In the genomic region with DNA sequence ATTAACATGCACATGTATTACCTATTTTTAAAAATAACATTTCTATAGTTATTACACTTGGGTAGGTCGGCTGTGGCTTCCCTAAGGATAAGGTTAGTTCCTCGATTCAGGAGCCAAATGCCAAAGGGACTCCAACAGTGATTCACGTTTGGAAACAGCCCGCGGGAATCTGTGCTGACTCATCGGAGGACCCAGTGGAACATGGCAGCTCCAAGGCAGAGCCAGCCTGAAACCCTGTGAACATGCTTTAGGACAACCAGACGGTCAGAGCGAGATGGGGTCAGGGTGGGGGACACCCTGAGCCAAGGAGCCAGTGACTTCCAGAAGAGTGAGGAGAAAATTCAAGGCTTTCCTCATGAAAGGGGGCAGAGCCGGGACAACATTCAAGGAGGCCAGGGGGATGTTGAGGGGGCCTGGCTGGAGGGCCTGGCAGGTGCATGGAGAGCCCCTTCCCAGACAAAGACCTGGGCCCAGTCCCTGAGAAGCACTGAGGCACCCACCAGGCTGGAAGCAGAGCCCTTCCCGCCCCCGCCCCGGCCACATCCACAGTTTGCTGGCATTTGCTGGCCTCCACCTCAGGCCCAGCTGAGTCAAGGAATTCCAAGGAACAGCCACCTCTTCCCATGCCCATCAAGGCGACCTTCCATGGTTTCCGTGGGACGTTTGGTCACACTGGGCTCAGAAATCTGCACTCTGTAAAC, we compare ENCODE assay signal across 9 cellular contexts.
DNase-seq lines count a peak whose midpoint lies in the region; ATAC-seq and TF ChIP-seq lines count a peak whose summit lies in the region.
"Had no signal": no experiment of that assay in that cellular context is flagged by ENCODE, and none has a peak within 500 bp of the region (broad histone marks: within the 10 kb centered on the region; RNA-seq: fewer than 3 reads in every experiment).

No MANE protein-coding gene starts in this region.

- no peaks in the 10 kb centered on the region for H3K4me1 ChIP-seq in Peyer's patch
- peaks cover 19 to 32% (median 27%) of the 10 kb centered on the region in 4 donors for H3K4me1 ChIP-seq in esophagus muscularis mucosa
- H3K4me1 ChIP-seq in mucosa of rectum (ENCODE audit: control insufficient read depth in 2 of 2, insufficient read depth in 2 of 2, low read length in 2 of 2), result peaks cover 0 to 5% of the 10 kb centered on the region in 2 donors
- H3K4me1 ChIP-seq in aorta (ENCODE audit: control insufficient read depth in 1 of 2, insufficient read depth in 2 of 2, low read length in 2 of 2), result peaks cover 0 to 1% of the 10 kb centered on the region in 2 donors

- H3K4me3 ChIP-seq in Peyer's patch, result no peak overlapping the region
- H3K4me3 ChIP-seq in esophagus muscularis mucosa, result no peak overlapping the region
- H3K4me3 ChIP-seq in mucosa of rectum (ENCODE audit: low read length in 2 of 2), result no peak overlapping the region
- no peak overlapping the region for H3K4me3 ChIP-seq in aorta (ENCODE audit: low read length in 2 of 2)
- H3K4me3 ChIP-seq in WERI-Rb-1 (ENCODE audit: low read depth, low read length), result no peak overlapping the region

- TF ChIP-seq CTCF in Peyer's patch (IDR thresholded peaks at IDR 0.05) (no peak), esophagus muscularis mucosa (IDR thresholded peaks at IDR 0.05) (no peak), WERI-Rb-1 (IDR thresholded peaks at IDR 0.05; ENCODE audit: low read depth, low read length) (no peak)

- H3K9ac ChIP-seq in mucosa of rectum (ENCODE audit: low read depth in 1 of 2, low read length in 2 of 2), result no peak overlapping the region

- DNase-seq in Peyer's patch, result no peak
- DNase-seq in esophagus muscularis mucosa (ENCODE audit: extremely low spot score), result no peak
- DNase-seq in aorta, result peak; percentile 85 to 92
- DNase-seq in WERI-Rb-1, result no peak
- no peak for DNase-seq in medulla oblongata (ENCODE audit: extremely low spot score)
- DNase-seq in NCI-H1092 treated with DMSO at 0.1 percent for 48 hours (lab: John Stamatoyannopoulos, UW), result no peak
- DNase-seq: activated CD8-positive, alpha-beta memory T cell treated with anti-CD3 and anti-CD28 coated beads for 24 hours; NCI-H748 treated with DMSO at 0.1 percent for 48 hours had no signal

- intact Hi-C loops in esophagus muscularis mucosa (cut with DNase I) (no loop called here), aorta (cut with DNase I) (loop anchor here in 1 of 2 donors (5.0 kb wide), 2 partner anchors 38 to 153 kb away; partner anchors contain the start of gene RRBP1)

- H3K36me3 ChIP-seq in Peyer's patch (no peaks in the 10 kb centered on the region), esophagus muscularis mucosa (no peaks in the 10 kb centered on the region), mucosa of rectum (ENCODE audit: control insufficient read depth in 2 of 2, insufficient read depth in 2 of 2, low read length in 2 of 2) (no peaks in the 10 kb centered on the region), aorta (ENCODE audit: control insufficient read depth in 1 of 2, insufficient read depth in 2 of 2, low read length in 1 of 2) (no peaks in the 10 kb centered on the region), WERI-Rb-1 (no peaks in the 10 kb centered on the region)

- WGBS in esophagus muscularis mucosa, result 50% methylated on average over 12 of the region's 15 CpGs
- 19 to 28% methylated on average over 15 of the region's 15 CpGs for WGBS in aorta, 2 donors

- H3K9me3 ChIP-seq in Peyer's patch (no peaks in the 10 kb centered on the region), esophagus muscularis mucosa (no peaks in the 10 kb centered on the region), mucosa of rectum (ENCODE audit: control insufficient read depth in 2 of 2, low read length in 2 of 2) (no peaks in the 10 kb centered on the region), aorta (ENCODE audit: control insufficient read depth, low read length) (no peaks in the 10 kb centered on the region), WERI-Rb-1 (ENCODE audit: severe bottlenecking) (peaks cover 2% of the 10 kb centered on the region)

- TF ChIP-seq POLR2A in Peyer's patch (IDR thresholded peaks at IDR 0.05), result no peak
- no peak for TF ChIP-seq POLR2A in esophagus muscularis mucosa (IDR thresholded peaks at IDR 0.05; ENCODE audit: low read depth)

- H3K27ac ChIP-seq in Peyer's patch, result peak overlapping the region; percentile 57 to 82 (median 72)
- peak overlapping the region; percentile 72 to 82 (median 72) for H3K27ac ChIP-seq in esophagus muscularis mucosa (replicated peaks in 1 of 4)
- peak overlapping the region; percentile 67 to 70 for H3K27ac ChIP-seq in mucosa of rectum (ENCODE audit: low read depth in 2 of 2, low read length in 2 of 2)
- H3K27ac ChIP-seq in aorta (ENCODE audit: low read depth in 1 of 2, low read length in 2 of 2), result peak overlapping the region in 1 of 2 donors; percentile 57
- no peak overlapping the region for H3K27ac ChIP-seq in WERI-Rb-1

- no peak for TF ChIP-seq EP300 in esophagus muscularis mucosa (IDR thresholded peaks at IDR 0.05)

- ATAC-seq in aorta (ENCODE audit: low FRiP score), result peak; percentile 63

- H3K27me3 ChIP-seq in Peyer's patch (no peaks in the 10 kb centered on the region), esophagus muscularis mucosa (no peaks in the 10 kb centered on the region), mucosa of rectum (ENCODE audit: control insufficient read depth in 2 of 2, insufficient read depth in 2 of 2, low read length in 2 of 2) (no peaks in the 10 kb centered on the region), aorta (ENCODE audit: control insufficient read depth in 1 of 2, insufficient read depth in 2 of 2, low read length in 1 of 2) (no peaks in the 10 kb centered on the region), WERI-Rb-1 (ENCODE audit: insufficient read depth, low read depth, severe bottlenecking) (no peaks in the 10 kb centered on the region)

Comparison
In these comparisons a context has a peak if more than half of its experiments do, and no peak if none do; other contexts are left out.
1. DNase-seq: peak in aorta (2 of 2); none in Peyer's patch (0 of 3), esophagus muscularis mucosa (single experiment), WERI-Rb-1 (single experiment), medulla oblongata (single experiment) and NCI-H1092 treated with DMSO at 0.1 percent for 48 hours (single experiment).